In genomic region chr10:32379950-32380547, GRCh38 we compare ENCODE assay signal across 9 cellular contexts. TPM values are rescaled to one million over a fixed set of nuclear protein-coding genes. Genes with fewer than 3 reads are reported as not detected.
A peak's percentile ranks its signal among the peaks of the same experiment; 100 is the strongest.
DNase-seq lines count a peak whose midpoint lies in the region; ATAC-seq, FAIRE-seq and TF ChIP-seq lines count a peak whose summit lies in the region.
"Had no signal": no experiment of that assay in that cellular context is flagged by ENCODE, and none has a peak within 500 bp of the region (broad histone marks: within the 10 kb centered on the region; RNA-seq: fewer than 3 reads in every experiment).

No MANE protein-coding gene starts in this region.

- H3K4me3 ChIP-seq in OCI-LY1 (ENCODE audit: low read depth, low read length, poor library complexity, severe bottlenecking) = no peak overlapping the region
- H3K4me3 ChIP-seq in left ventricle myocardium inferior = peak overlapping the region; percentile 76
- H3K4me3 ChIP-seq in small intestine (ENCODE audit: low read depth in 1 of 2, low read length in 2 of 2) = no peak overlapping the region
- H3K4me3 ChIP-seq in aorta (ENCODE audit: low read length in 2 of 2) = peak overlapping the region in 1 of 2 donors; percentile 27

- no peaks in the 10 kb centered on the region for H3F3A ChIP-seq in OCI-LY1 (ENCODE audit: insufficient read depth, low read length)

- peak overlapping the region; percentile 94 for H3K4me2 ChIP-seq in OCI-LY1 (ENCODE audit: low read length)

- H4K20me1 ChIP-seq in OCI-LY1 (ENCODE audit: insufficient read depth, low read length) = no peaks in the 10 kb centered on the region

- H3K27ac ChIP-seq in OCI-LY1 (ENCODE audit: low read depth, low read length, poor library complexity, severe bottlenecking) (peak overlapping the region; percentile 89), left ventricle myocardium inferior (replicated peaks) (peak overlapping the region; percentile 88), small intestine (ENCODE audit: low read depth in 1 of 2, low read length in 1 of 2) (peak overlapping the region; percentile 0 to 1), aorta (ENCODE audit: low read depth in 1 of 2, low read length in 2 of 2) (no peak overlapping the region)

- H3K4me1 ChIP-seq in OCI-LY1 (ENCODE audit: insufficient read depth, low read length, severe bottlenecking) = peaks cover 21% of the 10 kb centered on the region
- peaks cover 37% of the 10 kb centered on the region for H3K4me1 ChIP-seq in left ventricle myocardium inferior
- no peaks in the 10 kb centered on the region for H3K4me1 ChIP-seq in small intestine (ENCODE audit: control insufficient read depth in 2 of 2, insufficient read depth in 1 of 2, low read depth in 1 of 2, low read length in 1 of 2)
- H3K4me1 ChIP-seq in aorta (ENCODE audit: control insufficient read depth in 1 of 2, insufficient read depth in 2 of 2, low read length in 2 of 2) = no peaks in the 10 kb centered on the region

- FAIRE-seq in small intestine (lab: Jason Lieb, UNC) = no peak

- WGBS in small intestine, 3 donors = 22 to 55% (median 47%) methylated on average over 7 of the region's 7 CpGs
- WGBS in aorta, 2 donors = 53 to 62% methylated on average over 7 of the region's 7 CpGs

- H3K27me3 ChIP-seq in OCI-LY1 (ENCODE audit: insufficient read depth, low read length) (no peaks in the 10 kb centered on the region), left ventricle myocardium inferior (ENCODE audit: low read depth) (no peaks in the 10 kb centered on the region), small intestine (ENCODE audit: control insufficient read depth in 2 of 2, insufficient read depth in 2 of 2, low read length in 2 of 2) (no peaks in the 10 kb centered on the region), aorta (ENCODE audit: control insufficient read depth in 1 of 2, insufficient read depth in 2 of 2, low read length in 1 of 2) (no peaks in the 10 kb centered on the region)

- peak overlapping the region; percentile 53; the same call in 1 of the 2 replicates for H2AFZ ChIP-seq in OCI-LY1 (ENCODE audit: low read length)

- no peak overlapping the region for H3K9ac ChIP-seq in OCI-LY1 (ENCODE audit: low read length)

- H3K9me3 ChIP-seq in OCI-LY1 (ENCODE audit: low read length) (0 out of 2 replicates have a peak, but pooled peaks cover 5% of the 10 kb centered on the region), left ventricle myocardium inferior (replicated peaks) (no peaks in the 10 kb centered on the region), small intestine (ENCODE audit: control insufficient read depth, low read depth) (no peaks in the 10 kb centered on the region), aorta (ENCODE audit: control insufficient read depth, low read length) (no peaks in the 10 kb centered on the region)

- intact Hi-C loops in left ventricle myocardium inferior (cut with micrococcal nuclease) (loop anchor here (5.0 kb wide), 1 partner anchor 67 kb away; the partner anchor contains the start of gene CCDC7), aorta (cut with DNase I) (loop anchor here in 1 of 2 donors (2.0 kb wide), 1 partner anchor 67 kb away; the partner anchor contains the start of gene CCDC7)

- H3K79me2 ChIP-seq in OCI-LY1 (ENCODE audit: insufficient read depth, low read length) = peaks cover 35% of the 10 kb centered on the region

- peaks cover 4% of the 10 kb centered on the region; the same call in 1 of the 2 replicates for H3K36me3 ChIP-seq in OCI-LY1 (ENCODE audit: insufficient read depth, low read length)
- no peaks in the 10 kb centered on the region for H3K36me3 ChIP-seq in left ventricle myocardium inferior
- H3K36me3 ChIP-seq in small intestine (ENCODE audit: control insufficient read depth in 2 of 2, insufficient read depth in 2 of 2, low read length in 2 of 2) = no peaks in the 10 kb centered on the region
- H3K36me3 ChIP-seq in aorta (ENCODE audit: control insufficient read depth in 1 of 2, insufficient read depth in 2 of 2, low read length in 1 of 2) = no peaks in the 10 kb centered on the region

- TF ChIP-seq CTCF in OCI-LY1 (IDR thresholded peaks at IDR 0.05; ENCODE audit: low read length) (no peak), left ventricle myocardium inferior (IDR thresholded peaks at IDR 0.05; ENCODE audit: borderline replicate concordance) (no peak)

- ATAC-seq in aorta (ENCODE audit: low FRiP score) = no peak

- DNase-seq in NCI-H1417 (lab: John Stamatoyannopoulos, UW) (peak in 2 of 3 experiments; percentile 7 to 58), NCI-H1417 treated with DMSO at 0.1 percent for 48 hours (lab: John Stamatoyannopoulos, UW) (no peak), left ventricle myocardium inferior (no peak), small intestine (no peak), aorta (no peak), cortex of kidney (lab: John Stamatoyannopoulos, UW) (no peak), NCI-H2029 (lab: John Stamatoyannopoulos, UW) (no peak)
- DNase-seq: stimulated activated CD4-positive, alpha-beta T cell treated with anti-CD3 and anti-CD28 coated beads, Interleukin-15, amount 100 ng/mL, for 24 hours had no signal

- no peaks in the 10 kb centered on the region for H3K9me2 ChIP-seq in OCI-LY1 (ENCODE audit: low read depth, low read length)

RNA-seq across cellular contexts. Expression of gene EPC1, which starts 33.1 kb away (rescaled TPM):
- total RNA-seq in left ventricle myocardium inferior (17.0 TPM), aorta (10 to 100 TPM; 42.4 to 53.9 TPM)
- polyA plus RNA-seq in small intestine (10 to 100 TPM; 12.8 to 13.4 (median 13.2) TPM), aorta (10 to 100 TPM; 15.9 to 21.8 TPM)

Comparison
In these comparisons a context has a peak if more than half of its experiments do, and no peak if none do; other contexts are left out.
1. DNase-seq: peak in NCI-H1417 (2 of 3); none in NCI-H1417 treated with DMSO at 0.1 percent for 48 hours (single experiment), left ventricle myocardium inferior (single experiment), small intestine (single experiment), aorta (0 of 2), cortex of kidney (single experiment) and NCI-H2029 (single experiment).
2. H3K27ac ChIP-seq: peak in OCI-LY1 (single experiment), left ventricle myocardium inferior (single experiment) and small intestine (2 of 2); none in aorta (0 of 2).